Comparison of ENCODE assay signal across 17 cellular contexts in genomic region chr5:17434982-17435381, GRCh38.
DNase-seq lines count a peak whose midpoint lies in the region; ATAC-seq and TF ChIP-seq lines count a peak whose summit lies in the region.
"Had no signal": no experiment of that assay in that cellular context is flagged by ENCODE, and none has a peak within 500 bp of the region (broad histone marks: within the 10 kb centered on the region; RNA-seq: fewer than 3 reads in every experiment).

No MANE protein-coding gene starts in this region.

- ATAC-seq in GM18858 (IDR thresholded peaks at IDR 0.05; ENCODE audit: unreplicated experiment), result peak; percentile 64
- ATAC-seq in GM21526 (IDR thresholded peaks at IDR 0.05; ENCODE audit: low FRiP score, unreplicated experiment), result peak; percentile 71
- peak; percentile 74 for ATAC-seq in HG03025 (IDR thresholded peaks at IDR 0.05; ENCODE audit: low FRiP score, unreplicated experiment)
- ATAC-seq in HG03575 (IDR thresholded peaks at IDR 0.05; ENCODE audit: extremely low read depth, insufficient number of reproducible peaks, low FRiP score, unreplicated experiment), result peak; percentile 42
- no peak for ATAC-seq in GM19455 (IDR thresholded peaks at IDR 0.05; ENCODE audit: unreplicated experiment)
- ATAC-seq in gastroesophageal sphincter, result no peak
- ATAC-seq: activated CD4-positive, alpha-beta T cell treated with anti-CD3 and anti-CD28 coated beads for 36 hours; CD8-positive, alpha-beta T cell had no signal

- peaks cover 0 to 18% (median 0%) of the 10 kb centered on the region in 3 donors for H3K9me3 ChIP-seq in gastroesophageal sphincter
- H3K9me3 ChIP-seq: ovary had no signal

- TF ChIP-seq CTCF in gastroesophageal sphincter (IDR thresholded peaks at IDR 0.05), result no peak

- TF ChIP-seq POLR2A in gastroesophageal sphincter (IDR thresholded peaks at IDR 0.05), result no peak

- H3K36me3 ChIP-seq in gastroesophageal sphincter, result no peaks in the 10 kb centered on the region
- H3K36me3 ChIP-seq: esophagus muscularis mucosa, ovary had no signal

- TF ChIP-seq EP300 in gastroesophageal sphincter (IDR thresholded peaks at IDR 0.05), result no peak

- DNase-seq in NCI-H1092 (lab: John Stamatoyannopoulos, UW) (no peak), nucleus accumbens (lab: John Stamatoyannopoulos, UW) (no peak)
- DNase-seq: activated CD4-positive, alpha-beta T cell treated with anti-CD3 and anti-CD28 coated beads for 36 hours; CD8-positive, alpha-beta T cell; DND-41; effector CD4-positive, alpha-beta T cell; NCI-H1105 treated with DMSO at 0.1 percent for 48 hours; ovary; RPMI8226; stimulated activated CD4-positive, alpha-beta T cell treated with anti-CD3 and anti-CD28 coated beads, Interleukin-2, amount 100 ng/mL, for 48 hours had no signal

- no peaks in the 10 kb centered on the region for H3K4me1 ChIP-seq in gastroesophageal sphincter
- H3K4me1 ChIP-seq: esophagus muscularis mucosa had no signal

- peaks cover 5% of the 10 kb centered on the region for H3K27me3 ChIP-seq in gastroesophageal sphincter
- H3K27me3 ChIP-seq: ovary had no signal

- H3K27ac ChIP-seq in gastroesophageal sphincter, result no peak overlapping the region
- H3K27ac ChIP-seq: esophagus muscularis mucosa, ovary had no signal

- no peak overlapping the region for H3K4me3 ChIP-seq in gastroesophageal sphincter
- H3K4me3 ChIP-seq: esophagus muscularis mucosa, ovary had no signal

Comparison
In these comparisons a context has a peak if more than half of its experiments do, and no peak if none do; other contexts are left out.
1. ATAC-seq: peak in GM18858 (single experiment), GM21526 (single experiment), HG03025 (single experiment) and HG03575 (single experiment); none in GM19455 (single experiment) and gastroesophageal sphincter (single experiment).